ENCODE assay signal across 9 cellular contexts in genomic region chr2:222561817-222562424, GRCh38.
DNase-seq lines count a peak whose midpoint lies in the region; ATAC-seq lines count a peak whose summit lies in the region.
"Had no signal": no experiment of that assay in that cellular context is flagged by ENCODE, and none has a peak within 500 bp of the region (broad histone marks: within the 10 kb centered on the region; RNA-seq: fewer than 3 reads in every experiment).

No MANE protein-coding gene starts in this region.

- H3K36me3 Mint-ChIP-seq in memory B cell, result peaks cover 1% of the 10 kb centered on the region

- peak; percentile 79 for ATAC-seq in GM18499 (IDR thresholded peaks at IDR 0.05; ENCODE audit: insufficient read depth, unreplicated experiment)
- ATAC-seq in HG02623 (IDR thresholded peaks at IDR 0.05; ENCODE audit: unreplicated experiment), result peak; percentile 72
- ATAC-seq in memory B cell (ENCODE audit: low read depth), result peak; percentile 68

- DNase-seq in Ammon's horn (ENCODE audit: low spot score), result peak; percentile 45
- peak; percentile 72 for DNase-seq in NAMALWA (ENCODE audit: low spot score)
- DNase-seq in SKM-1 (lab: John Stamatoyannopoulos, UW; ENCODE audit: unreplicated experiment), result peak; percentile 71
- peak; percentile 20 for DNase-seq in effector CD4-positive, alpha-beta T cell
- DNase-seq in memory B cell (ENCODE audit: low spot score in 2 of 2), result peak; percentile 24 to 52
- no peak for DNase-seq in UCSD-AML1 (lab: John Stamatoyannopoulos, UW; ENCODE audit: unreplicated experiment)

- no peaks in the 10 kb centered on the region for H3K4me1 Mint-ChIP-seq in memory B cell

- H3K27ac Mint-ChIP-seq in memory B cell, result no peak overlapping the region
- H3K27ac Mint-ChIP-seq: natural killer cell treated with Interleukin-12 subunit alpha and Interleukin-12 subunit beta and Interleukin-15 and Interleukin-18, amount 100 ng/mL, for 72 hours had no signal

- no peak overlapping the region for H3K4me3 Mint-ChIP-seq in memory B cell

- H3K27me3 Mint-ChIP-seq in memory B cell, result no peaks in the 10 kb centered on the region

- H3K9me3 Mint-ChIP-seq in memory B cell, result no peaks in the 10 kb centered on the region
